ENCODE assay signal across 8 cellular contexts in genomic region chr1:208093754-208094719, GRCh38.
DNase-seq lines count a peak whose midpoint lies in the region; ATAC-seq and TF ChIP-seq lines count a peak whose summit lies in the region.

No MANE protein-coding gene starts in this region.

- POLR2A ChIA-PET in activated CD8-positive, alpha-beta T cell treated with anti-CD3 and anti-CD28 coated beads, Interleukin-2, amount 10 ng/mL, durations not matched to agents 7 days and 5 days (lab: Charles Lee) = no interaction called here

- ATAC-seq in activated CD8-positive, alpha-beta T cell treated with anti-CD3 and anti-CD28 coated beads, Interleukin-2, amount 10 ng/mL, durations not matched to agents 7 days and 5 days = peak; percentile 70
- ATAC-seq in natural killer cell = peak in 2 of 3 donors; percentile 50 to 64

- H3K9me3 ChIP-seq in GM23248 (ENCODE audit: low read depth) (no peaks in the 10 kb centered on the region), testis (no peaks in the 10 kb centered on the region)

- H3K27me3 ChIP-seq in GM23248 (replicated peaks; ENCODE audit: insufficient read depth) (no peaks in the 10 kb centered on the region), testis (no peaks in the 10 kb centered on the region)

- no peaks in the 10 kb centered on the region for H3K27me3 Mint-ChIP-seq in activated CD8-positive, alpha-beta T cell treated with anti-CD3 and anti-CD28 coated beads, Interleukin-2, amount 10 ng/mL, durations not matched to agents 7 days and 5 days (ENCODE audit: low read depth)
- no peaks in the 10 kb centered on the region for H3K27me3 Mint-ChIP-seq in natural killer cell (ENCODE audit: low read depth in 2 of 2)

- no peak overlapping the region for H3K4me2 ChIP-seq in GM23248 (ENCODE audit: unreplicated experiment)

- no peak overlapping the region for H3K4me3 Mint-ChIP-seq in activated CD8-positive, alpha-beta T cell treated with anti-CD3 and anti-CD28 coated beads, Interleukin-2, amount 10 ng/mL, durations not matched to agents 7 days and 5 days
- no peak overlapping the region for H3K4me3 Mint-ChIP-seq in natural killer cell

- intact Hi-C loops in natural killer cell (cut with micrococcal nuclease) (loop anchor here (5.0 kb wide), 1 partner anchor 72 kb away; no protein-coding TSS in a partner anchor), testis (cut with DNase I; ENCODE audit: low total_unique reads) (no loop called here)

- H3K27ac ChIP-seq in GM23248 (peak overlapping the region; percentile 39), testis (no peak overlapping the region)

- peaks cover 17% of the 10 kb centered on the region; the same call in 1 of the 2 replicates for H3F3A ChIP-seq in GM23248 (ENCODE audit: insufficient read depth)

- 44 to 57% methylated on average over 4 of the region's 4 CpGs for WGBS in GM23248 (ENCODE audit: low coverage in 1 of 2, low lambda C conversion rate in 2 of 2, missing lambda C conversion rate in 2 of 2), 2 experiments
- WGBS in testis, 2 donors = 57 to 73% methylated on average over 3 to 4 of the region's 4 CpGs

- H3K4me1 ChIP-seq in GM23248 (ENCODE audit: insufficient read depth) (peaks cover 10% of the 10 kb centered on the region), testis (peaks cover 12% of the 10 kb centered on the region)

- no peak overlapping the region for H3K4me3 ChIP-seq in GM23248
- H3K4me3 ChIP-seq in epithelial cell of proximal tubule (ENCODE audit: low read depth, low read length) = no peak overlapping the region
- H3K4me3 ChIP-seq in testis = no peak overlapping the region

- peak; percentile 93 for TF ChIP-seq CTCF in epithelial cell of proximal tubule (conservative IDR thresholded peaks at IDR 0.05; ENCODE audit: low read depth, low read length)
- TF ChIP-seq CTCF in natural killer cell (IDR thresholded peaks at IDR 0.05) = peak; percentile 61
- peak; percentile 63 to 83 (median 72) for TF ChIP-seq CTCF in testis (IDR thresholded peaks at IDR 0.05)

- H3K36me3 ChIP-seq in GM23248 (ENCODE audit: low read depth) (peaks cover 4% of the 10 kb centered on the region; the same call in 1 of the 2 replicates), testis (ENCODE audit: low read depth, missing control alignments) (no peaks in the 10 kb centered on the region)

- no peak overlapping the region for H2AFZ ChIP-seq in GM23248

- no peaks in the 10 kb centered on the region for H3K9me3 Mint-ChIP-seq in activated CD8-positive, alpha-beta T cell treated with anti-CD3 and anti-CD28 coated beads, Interleukin-2, amount 10 ng/mL, durations not matched to agents 7 days and 5 days (ENCODE audit: insufficient read depth)
- H3K9me3 Mint-ChIP-seq in natural killer cell = no peaks in the 10 kb centered on the region

- no peaks in the 10 kb centered on the region for H3K4me1 Mint-ChIP-seq in activated CD8-positive, alpha-beta T cell treated with anti-CD3 and anti-CD28 coated beads, Interleukin-2, amount 10 ng/mL, durations not matched to agents 7 days and 5 days (ENCODE audit: low read depth)
- H3K4me1 Mint-ChIP-seq in natural killer cell = no peaks in the 10 kb centered on the region

- DNase-seq in CMK (ENCODE audit: low read depth) (peak; percentile 52), GM23248 (peak; percentile 83), NCI-H2227 (lab: John Stamatoyannopoulos, UW; ENCODE audit: unreplicated experiment) (peak; percentile 67), epithelial cell of proximal tubule (ENCODE audit: low read depth) (no peak), natural killer cell (peak; percentile 26), testis (peak; percentile 87), SIG-M5 (lab: John Stamatoyannopoulos, UW) (no peak)
- peak; percentile 75 for DNase-seq in activated CD8-positive, alpha-beta T cell treated with anti-CD3 and anti-CD28 coated beads, Interleukin-2, amount 10 ng/mL, durations not matched to agents 7 days and 5 days

- no peak overlapping the region for H3K27ac Mint-ChIP-seq in activated CD8-positive, alpha-beta T cell treated with anti-CD3 and anti-CD28 coated beads, Interleukin-2, amount 10 ng/mL, durations not matched to agents 7 days and 5 days
- no peak overlapping the region for H3K27ac Mint-ChIP-seq in natural killer cell

- H3K9ac ChIP-seq in GM23248 = peak overlapping the region; percentile 25

- H3K9me2 ChIP-seq in GM23248 (ENCODE audit: insufficient read depth) = no peaks in the 10 kb centered on the region

- no peak for TF ChIP-seq POLR2A in testis (IDR thresholded peaks at IDR 0.05)

- no peaks in the 10 kb centered on the region for H4K20me1 ChIP-seq in GM23248 (ENCODE audit: insufficient read depth)

- H3K36me3 Mint-ChIP-seq in activated CD8-positive, alpha-beta T cell treated with anti-CD3 and anti-CD28 coated beads, Interleukin-2, amount 10 ng/mL, durations not matched to agents 7 days and 5 days (ENCODE audit: low read depth) = no peaks in the 10 kb centered on the region
- no peaks in the 10 kb centered on the region for H3K36me3 Mint-ChIP-seq in natural killer cell

- CTCF ChIA-PET in activated CD8-positive, alpha-beta T cell treated with anti-CD3 and anti-CD28 coated beads, Interleukin-2, amount 10 ng/mL, durations not matched to agents 7 days and 5 days (lab: Charles Lee) = interaction anchor here (0.7 to 6.5 kb wide), 23 partner anchors 8 to 208 kb away, joined by 3 to 90 read pairs (median 3); partner anchors contain the start of gene PLXNA2

- no peaks in the 10 kb centered on the region for H3K79me2 ChIP-seq in GM23248 (ENCODE audit: insufficient read depth)

- in situ Hi-C loops in GM23248 (cut with MboI) = no loop called here

Comparison
In these comparisons a context has a peak if more than half of its experiments do, and no peak if none do; other contexts are left out.
1. DNase-seq: peak in CMK (single experiment), GM23248 (single experiment), NCI-H2227 (single experiment), activated CD8-positive, alpha-beta T cell treated with anti-CD3 and anti-CD28 coated beads, Interleukin-2, amount 10 ng/mL, durations not matched to agents 7 days and 5 days (single experiment), natural killer cell (single experiment) and testis (single experiment); none in epithelial cell of proximal tubule (single experiment) and SIG-M5 (single experiment).
2. Peak in every context shown above with its lines, with median percentiles within 50 percentile points of each other: CTCF ChIP-seq.